24 cellular contexts compared by ENCODE assay signal in the genomic region with DNA sequence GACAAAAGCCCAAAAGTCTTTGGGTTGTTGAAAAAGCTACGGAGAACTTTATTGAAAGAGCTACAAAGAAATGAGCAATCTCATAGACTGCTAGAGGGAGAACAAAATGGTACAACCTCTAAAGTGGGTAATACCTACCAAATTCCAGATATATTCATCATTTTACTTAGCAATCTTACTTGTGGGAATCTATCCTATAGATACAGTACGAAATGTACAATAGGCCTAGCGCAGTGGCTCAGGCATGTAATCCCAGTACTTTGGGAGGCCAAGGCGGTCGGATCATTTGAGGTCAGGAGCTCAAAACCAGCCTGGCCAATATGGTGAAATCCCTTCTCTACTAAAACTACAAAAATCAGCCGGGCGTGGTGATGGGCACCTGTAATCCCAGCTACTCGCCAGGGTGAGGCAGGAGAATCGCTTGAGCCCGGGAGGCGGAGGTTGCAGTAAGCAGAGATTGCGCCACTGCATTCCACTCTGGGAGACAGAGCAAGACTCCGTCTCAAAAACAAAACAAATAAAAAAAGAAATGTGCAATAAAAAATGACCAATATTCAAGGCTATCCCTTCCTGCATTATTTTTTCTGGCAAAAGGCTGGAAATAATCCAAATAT. TPM values are rescaled to one million over a fixed set of nuclear protein-coding genes. Genes with fewer than 3 reads are reported as not detected.
DNase-seq lines count a peak whose midpoint lies in the region; ATAC-seq, FAIRE-seq and TF ChIP-seq lines count a peak whose summit lies in the region.
"Had no signal": no experiment of that assay in that cellular context is flagged by ENCODE, and none has a peak within 500 bp of the region (broad histone marks: within the 10 kb centered on the region; RNA-seq: fewer than 3 reads in every experiment).

No MANE protein-coding gene starts in this region.

- no peaks in the 10 kb centered on the region for H3K9me3 Mint-ChIP-seq in HFFc6
- H3K9me3 Mint-ChIP-seq: activated CD4-positive, alpha-beta memory T cell treated with anti-CD3 and anti-CD28 coated beads for 36 hours; activated naive CD8-positive, alpha-beta T cell treated with anti-CD3 and anti-CD28 coated beads, Interleukin-2, amount 50 U/mL, for 24 hours; natural killer cell treated with Interleukin-12 subunit alpha and Interleukin-12 subunit beta and Interleukin-15 and Interleukin-18, amount 100 ng/mL, for 72 hours had no signal

- H3K27ac Mint-ChIP-seq in HFFc6: no peak overlapping the region
- H3K27ac Mint-ChIP-seq: activated CD4-positive, alpha-beta memory T cell treated with anti-CD3 and anti-CD28 coated beads for 36 hours; activated naive CD8-positive, alpha-beta T cell treated with anti-CD3 and anti-CD28 coated beads, Interleukin-2, amount 50 U/mL, for 24 hours; natural killer cell treated with Interleukin-12 subunit alpha and Interleukin-12 subunit beta and Interleukin-15 and Interleukin-18, amount 100 ng/mL, for 72 hours had no signal

- POLR2A ChIA-PET in A673 (lab: Charles Lee; ENCODE audit: low non-redundant PET): no interaction called here

- FAIRE-seq in kidney (lab: Jason Lieb, UNC): no peak
- FAIRE-seq: D721Med had no signal

- no peak for ATAC-seq in GM18870 (IDR thresholded peaks at IDR 0.05; ENCODE audit: unreplicated experiment)
- ATAC-seq: activated naive CD8-positive, alpha-beta T cell treated with anti-CD3 and anti-CD28 coated beads, Interleukin-2, amount 50 U/mL, for 24 hours; left lobe of liver; natural killer cell treated with Interleukin-12 subunit alpha and Interleukin-12 subunit beta and Interleukin-15 and Interleukin-18, amount 100 ng/mL, for 72 hours; sciatic nerve had no signal

- peaks cover 3% of the 10 kb centered on the region for H3K36me3 Mint-ChIP-seq in HFFc6 (ENCODE audit: low read depth)
- H3K36me3 Mint-ChIP-seq: activated CD4-positive, alpha-beta memory T cell treated with anti-CD3 and anti-CD28 coated beads for 36 hours; natural killer cell treated with Interleukin-12 subunit alpha and Interleukin-12 subunit beta and Interleukin-15 and Interleukin-18, amount 100 ng/mL, for 72 hours had no signal

- no peak overlapping the region for H3K27ac ChIP-seq in A673 (ENCODE audit: low read depth, low read length, poor library complexity, severe bottlenecking)
- no peak overlapping the region for H3K27ac ChIP-seq in kidney (ENCODE audit: low read depth in 2 of 2, low read length in 2 of 2)
- H3K27ac ChIP-seq: C4-2B, KMS-11, parathyroid adenoma had no signal

- no peaks in the 10 kb centered on the region for H3K27me3 ChIP-seq in A673 (replicated peaks; ENCODE audit: insufficient read depth, low read depth, low read length, poor library complexity)

- no peak overlapping the region for H3K4me3 Mint-ChIP-seq in HFFc6
- H3K4me3 Mint-ChIP-seq: activated CD4-positive, alpha-beta memory T cell treated with anti-CD3 and anti-CD28 coated beads for 36 hours; activated naive CD8-positive, alpha-beta T cell treated with anti-CD3 and anti-CD28 coated beads, Interleukin-2, amount 50 U/mL, for 24 hours; mesothelial cell of epicardium; natural killer cell treated with Interleukin-12 subunit alpha and Interleukin-12 subunit beta and Interleukin-15 and Interleukin-18, amount 100 ng/mL, for 72 hours had no signal

- 0 out of 2 replicates have a peak, but pooled peaks have one; percentile 22 for TF ChIP-seq CTCF in A673 (conservative IDR thresholded peaks at IDR 0.05; ENCODE audit: low read depth, low read length)
- peak; percentile 38 for TF ChIP-seq CTCF in fibroblast of villous mesenchyme (IDR thresholded peaks at IDR 0.05; ENCODE audit: insufficient read depth, low read depth, low read length)
- no peak for TF ChIP-seq CTCF in kidney (IDR thresholded peaks at IDR 0.05; ENCODE audit: borderline replicate concordance, extremely low read depth, insufficient read depth)
- TF ChIP-seq CTCF in HFFc6 (IDR thresholded peaks at IDR 0.05): no peak

- intact Hi-C loops in A673 (cut with micrococcal nuclease; ENCODE audit: unreplicated experiment): no loop called here
- intact Hi-C loops in kidney (cut with DNase I): no loop called here

- H3K36me3 ChIP-seq in A673 (ENCODE audit: insufficient read depth, low read length, poor library complexity, severe bottlenecking): no peaks in the 10 kb centered on the region
- H3K36me3 ChIP-seq in kidney (ENCODE audit: control insufficient read depth in 1 of 2, insufficient read depth in 2 of 2, low read length in 2 of 2): no peaks in the 10 kb centered on the region

- no peak overlapping the region for H3K4me3 ChIP-seq in A673 (ENCODE audit: low read depth, low read length, poor library complexity, severe bottlenecking)
- no peak overlapping the region for H3K4me3 ChIP-seq in fibroblast of villous mesenchyme (ENCODE audit: low read depth, low read length)
- H3K4me3 ChIP-seq in kidney (ENCODE audit: low read length in 2 of 2): no peak overlapping the region

- H3K4me1 Mint-ChIP-seq in HFFc6 (ENCODE audit: low read depth): peaks cover 53% of the 10 kb centered on the region

- DNase-seq in A673 (ENCODE audit: low spot score) (peak; percentile 26), HT-29 (ENCODE audit: low spot score) (peak; percentile 8), amniotic epithelial cell (ENCODE audit: low read depth) (peak; percentile 85), fibroblast of villous mesenchyme (ENCODE audit: low read depth) (peak; percentile 66), kidney (no peak), HFFc6 (no peak), NCI-H2107 treated with DMSO at 0.1 percent for 48 hours (lab: John Stamatoyannopoulos, UW; ENCODE audit: unreplicated experiment) (no peak)
- DNase-seq: activated CD4-positive, alpha-beta memory T cell treated with anti-CD3 and anti-CD28 coated beads for 36 hours; activated effector memory CD4-positive, alpha-beta T cell treated with anti-CD3 and anti-CD28 coated beads, Interleukin-2, amount 50 U/mL, for 16 hours; activated naive CD8-positive, alpha-beta T cell treated with anti-CD3 and anti-CD28 coated beads, Interleukin-2, amount 50 U/mL, for 24 hours; central memory CD4-positive, alpha-beta T cell; NCI-H1048; NCI-H2081; NCI-H524; SHP77 had no signal

- H3K4me1 ChIP-seq in A673 (ENCODE audit: insufficient read depth, low read length, poor library complexity, severe bottlenecking) (no peaks in the 10 kb centered on the region), kidney (ENCODE audit: control insufficient read depth in 1 of 2, insufficient read depth in 1 of 2, low read depth in 1 of 2, low read length in 2 of 2) (no peaks in the 10 kb centered on the region)
- H3K4me1 ChIP-seq: parathyroid adenoma had no signal

- no peaks in the 10 kb centered on the region for H3K27me3 Mint-ChIP-seq in HFFc6 (ENCODE audit: insufficient read depth)
- H3K27me3 Mint-ChIP-seq: activated CD4-positive, alpha-beta memory T cell treated with anti-CD3 and anti-CD28 coated beads for 36 hours; activated naive CD8-positive, alpha-beta T cell treated with anti-CD3 and anti-CD28 coated beads, Interleukin-2, amount 50 U/mL, for 24 hours had no signal

- H3K9me3 ChIP-seq in A673 (ENCODE audit: low read depth, low read length, poor library complexity, severe bottlenecking): no peaks in the 10 kb centered on the region
- no peaks in the 10 kb centered on the region for H3K9me3 ChIP-seq in kidney (ENCODE audit: control insufficient read depth in 1 of 2, low read length in 2 of 2)

- BruUV-seq in A673 (replicated peaks; lab: Mats Ljungman, UMichigan): no TSS peak

- H3K9ac ChIP-seq in kidney (ENCODE audit: low read length in 2 of 2): no peak overlapping the region
- H3K9ac ChIP-seq: KMS-11, parathyroid adenoma had no signal

- CTCF ChIA-PET in A673 (lab: Charles Lee): no interaction called here

RNA-seq across cellular contexts. Expression of a gene that starts 10.1 kb away (rescaled TPM):
- 138 and 146 TPM in 2 replicates for total RNA-seq in A673 (2021)
- 0.89 and 6.3 TPM in 2 replicates for total RNA-seq in HT-29 (2014; rRNA removed; shearing (Covaris generic))
- total RNA-seq in fibroblast of villous mesenchyme: 27.4 and 40.2 TPM in 2 replicates
- total RNA-seq in kidney: 31.3 TPM
- polyA plus RNA-seq in kidney (ENCODE audit: insufficient read depth, low read depth, low replicate concordance): 5.9 TPM
- 10 to 100 TPM; 24.8 to 33.0 (median 27.4) TPM for total RNA-seq in HFFc6 (2021; fragmentation: NEBNext Ultra II Directional; extraction: Animal tissue kit (Norgen Biotek cat#: 25700))

Comparison
In these comparisons a context has a peak if more than half of its experiments do, and no peak if none do; other contexts are left out.
1. DNase-seq: peak in A673 (single experiment), HT-29 (single experiment), amniotic epithelial cell (single experiment) and fibroblast of villous mesenchyme (single experiment); none in kidney (single experiment), HFFc6 (single experiment) and NCI-H2107 treated with DMSO at 0.1 percent for 48 hours (single experiment).
2. CTCF ChIP-seq: peak in A673 (single experiment) and fibroblast of villous mesenchyme (single experiment); none in kidney (single experiment) and HFFc6 (single experiment).